8 cellular contexts compared by ENCODE assay signal in the genomic region with DNA sequence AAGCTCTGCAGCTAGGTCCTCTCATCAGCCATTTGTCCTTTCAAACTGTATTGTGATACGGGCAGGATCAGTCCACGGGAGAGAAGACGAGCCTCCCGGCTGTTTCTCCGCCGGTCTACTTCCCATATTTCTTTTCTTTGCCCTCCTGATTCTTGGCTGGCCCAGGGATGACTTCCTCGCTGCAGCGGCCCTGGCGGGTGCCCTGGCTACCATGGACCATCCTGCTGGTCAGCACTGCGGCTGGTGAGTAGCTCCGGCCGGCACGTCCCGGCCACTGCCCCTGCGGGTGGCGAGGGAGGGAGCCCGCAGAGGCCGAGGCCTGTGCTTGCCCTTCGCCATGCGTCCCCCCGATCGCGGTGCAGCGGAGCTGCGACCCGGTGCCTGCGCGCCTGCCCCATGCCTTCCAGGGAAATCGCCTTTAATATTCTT.
DNase-seq lines count a peak whose midpoint lies in the region; ATAC-seq and TF ChIP-seq lines count a peak whose summit lies in the region.

No MANE protein-coding gene starts in this region.

- H4K20me1 ChIP-seq in OCI-LY3 (ENCODE audit: insufficient read depth, low read length), result no peaks in the 10 kb centered on the region; the same call in 1 of the 2 replicates

- no peaks in the 10 kb centered on the region for H3K9me3 ChIP-seq in OCI-LY3 (ENCODE audit: insufficient read depth, low read length)
- no peaks in the 10 kb centered on the region for H3K9me3 ChIP-seq in iPS DF 6.9 (ENCODE audit: control insufficient read depth, insufficient read depth, low read length)

- peak overlapping the region; percentile 37; the same call in 1 of the 2 replicates for H2AFZ ChIP-seq in OCI-LY3 (ENCODE audit: low read depth, low read length)

- H3K4me1 ChIP-seq in OCI-LY3 (ENCODE audit: low read length) (peaks cover 26% of the 10 kb centered on the region), iPS DF 6.9 (ENCODE audit: control insufficient read depth, insufficient read depth, low read length) (peaks cover 2% of the 10 kb centered on the region; the same call in 1 of the 2 replicates)

- H3K9ac ChIP-seq in OCI-LY3 (ENCODE audit: low read length), result peak overlapping the region; percentile 81

- TF ChIP-seq CTCF in OCI-LY3 (IDR thresholded peaks at IDR 0.05; ENCODE audit: low read depth, low read length) (no peak), astrocyte of the cerebellum (IDR thresholded peaks at IDR 0.05; ENCODE audit: low read depth, low read length, missing control alignments) (no peak), retinal pigment epithelial cell (conservative IDR thresholded peaks at IDR 0.05; ENCODE audit: low read depth, low read length) (no peak)

- WGBS in iPS DF 6.9 (ENCODE audit: insufficient coverage, insufficient read length), result no CpG with 5 or more reads among the region's 29 CpGs

- H3K4me2 ChIP-seq in OCI-LY3 (ENCODE audit: low read length), result peak overlapping the region; percentile 81

- ATAC-seq in HG03520 (IDR thresholded peaks at IDR 0.05; ENCODE audit: unreplicated experiment), result no peak

- DNase-seq in SHP77 (lab: John Stamatoyannopoulos, UW) (peak; percentile 5 to 34), SHP77 treated with DMSO at 0.1 percent for 48 hours (lab: John Stamatoyannopoulos, UW) (no peak), astrocyte of the cerebellum (ENCODE audit: low read depth) (no peak), iPS DF 6.9 (ENCODE audit: low read depth, low spot score) (no peak), retinal pigment epithelial cell (ENCODE audit: low read depth) (no peak), HPDE6-E6E7 (ENCODE audit: extremely low spot score) (no peak)

- H3K27me3 ChIP-seq in OCI-LY3 (ENCODE audit: low read depth, low read length) (no peaks in the 10 kb centered on the region), iPS DF 6.9 (ENCODE audit: control insufficient read depth, insufficient read depth, low read length) (no peaks in the 10 kb centered on the region)

- peaks cover 31% of the 10 kb centered on the region for H3K79me2 ChIP-seq in OCI-LY3 (ENCODE audit: low read length)

- in situ Hi-C loops in astrocyte of the cerebellum (cut with HindIII; ENCODE audit: low sequenced_read_pairs), result no loop called here

- H3K4me3 ChIP-seq in OCI-LY3 (ENCODE audit: low read length) (peak overlapping the region; percentile 89), astrocyte of the cerebellum (ENCODE audit: low read depth, low read length) (peak overlapping the region; percentile 98), iPS DF 6.9 (ENCODE audit: low read length) (peak overlapping the region; percentile 99), retinal pigment epithelial cell (ENCODE audit: low read length) (peak overlapping the region; percentile 97)

- H3K27ac ChIP-seq in OCI-LY3 (ENCODE audit: low read length) (peak overlapping the region; percentile 61), iPS DF 6.9 (ENCODE audit: low read length) (no peak overlapping the region)

- no peaks in the 10 kb centered on the region for H3K36me3 ChIP-seq in OCI-LY3 (replicated peaks; ENCODE audit: low read depth, low read length)
- H3K36me3 ChIP-seq in iPS DF 6.9 (ENCODE audit: control insufficient read depth, insufficient read depth, low read length), result no peaks in the 10 kb centered on the region

Comparison
In these comparisons a context has a peak if more than half of its experiments do, and no peak if none do; other contexts are left out.
1. DNase-seq: peak in SHP77 (2 of 2); none in SHP77 treated with DMSO at 0.1 percent for 48 hours (single experiment), astrocyte of the cerebellum (single experiment), iPS DF 6.9 (single experiment), retinal pigment epithelial cell (single experiment) and HPDE6-E6E7 (single experiment).
2. Peak in every context shown above with its lines, with median percentiles within 50 percentile points of each other: H3K4me3 ChIP-seq.